In the genomic region with DNA sequence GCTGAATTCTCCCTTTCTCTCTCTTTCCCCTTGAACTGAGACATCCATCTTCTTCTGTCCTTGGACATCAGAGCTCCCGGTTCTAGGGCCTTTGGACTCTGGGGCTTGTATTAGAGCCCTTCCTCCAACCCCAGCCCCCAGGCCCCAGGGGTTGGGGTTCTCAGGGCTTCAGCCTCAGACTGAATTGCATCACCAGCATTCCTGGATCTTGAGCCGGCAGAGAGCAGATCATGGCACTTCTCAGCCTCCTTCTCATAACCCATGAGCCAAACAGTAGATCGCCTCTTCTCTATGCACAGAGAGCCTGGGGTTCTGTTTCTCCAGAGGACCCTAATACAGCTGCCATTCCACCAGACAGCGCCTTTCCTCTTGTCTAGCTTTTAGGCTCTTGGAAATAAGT, we compare ENCODE assay signal across 1 cellular context.
TF ChIP-seq lines count a peak whose summit lies in the region.

No MANE protein-coding gene starts in this region.

TF ChIP-seq in WTC11, 78 proteins besides CTCF, POLR2A, EP300 and RAD21 (continued from another document):
- TF ChIP-seq, protein P1, sequence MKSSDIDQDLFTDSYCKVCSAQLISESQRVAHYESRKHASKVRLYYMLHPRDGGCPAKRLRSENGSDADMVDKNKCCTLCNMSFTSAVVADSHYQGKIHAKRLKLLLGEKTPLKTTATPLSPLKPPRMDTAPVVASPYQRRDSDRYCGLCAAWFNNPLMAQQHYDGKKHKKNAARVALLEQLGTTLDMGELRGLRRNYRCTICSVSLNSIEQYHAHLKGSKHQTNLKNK (CRISPR knock-in tag; IDR thresholded peaks at IDR 0.05): no peak
- TF ChIP-seq JAZF1 (CRISPR knock-in tag; IDR thresholded peaks at IDR 0.05) (no peak), ZNF423 (CRISPR knock-in tag; IDR thresholded peaks at IDR 0.05) (no peak)
- TF ChIP-seq, protein P2, sequence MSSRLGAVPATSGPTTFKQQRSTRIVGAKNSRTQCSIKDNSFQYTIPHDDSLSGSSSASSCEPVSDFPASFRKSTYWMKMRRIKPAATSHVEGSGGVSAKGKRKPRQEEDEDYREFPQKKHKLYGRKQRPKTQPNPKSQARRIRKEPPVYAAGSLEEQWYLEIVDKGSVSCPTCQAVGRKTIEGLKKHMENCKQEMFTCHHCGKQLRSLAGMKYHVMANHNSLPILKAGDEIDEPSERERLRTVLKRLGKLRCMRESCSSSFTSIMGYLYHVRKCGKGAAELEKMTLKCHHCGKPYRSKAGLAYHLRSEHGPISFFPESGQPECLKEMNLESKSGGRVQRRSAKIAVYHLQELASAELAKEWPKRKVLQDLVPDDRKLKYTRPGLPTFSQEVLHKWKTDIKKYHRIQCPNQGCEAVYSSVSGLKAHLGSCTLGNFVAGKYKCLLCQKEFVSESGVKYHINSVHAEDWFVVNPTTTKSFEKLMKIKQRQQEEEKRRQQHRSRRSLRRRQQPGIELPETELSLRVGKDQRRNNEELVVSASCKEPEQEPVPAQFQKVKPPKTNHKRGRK (CRISPR knock-in tag; IDR thresholded peaks at IDR 0.05; ENCODE audit: borderline replicate concordance): no peak
